In genomic region chr3:13877911-13878710, GRCh38 we compare ENCODE assay signal across 9 cellular contexts. TPM values are rescaled to one million over a fixed set of nuclear protein-coding genes. Genes with fewer than 3 reads are reported as not detected.
DNase-seq lines count a peak whose midpoint lies in the region; ATAC-seq, FAIRE-seq and TF ChIP-seq lines count a peak whose summit lies in the region.
"Had no signal": no experiment of that assay in that cellular context is flagged by ENCODE, and none has a peak within 500 bp of the region (broad histone marks: within the 10 kb centered on the region; RNA-seq: fewer than 3 reads in every experiment).

No MANE protein-coding gene starts in this region.

- H3K4me1 ChIP-seq in cardiac muscle cell (ENCODE audit: low read depth) (peaks cover 3% of the 10 kb centered on the region), astrocyte (ENCODE audit: insufficient read depth, low read length) (no peaks in the 10 kb centered on the region), HepG2 (ENCODE audit: insufficient read depth, low read length) (no peaks in the 10 kb centered on the region), kidney (ENCODE audit: control insufficient read depth in 1 of 2, insufficient read depth in 1 of 2, low read depth in 1 of 2, low read length in 2 of 2) (peaks cover 0 to 9% of the 10 kb centered on the region in 2 donors)

- peak in 1 of 2 donors; percentile 42 for DNase-seq in cardiac muscle cell (ENCODE audit: low read depth in 1 of 2, low spot score in 1 of 2)
- DNase-seq in left ventricle myocardium superior: no peak
- no peak for DNase-seq in astrocyte (ENCODE audit: low read depth)
- no peak for DNase-seq in HepG2 (ENCODE audit: low spot score)
- DNase-seq in type B pancreatic cell (ENCODE audit: extremely low spot score, unreplicated experiment): no peak
- no peak for DNase-seq in GM10248 (ENCODE audit: extremely low spot score)
- DNase-seq in kidney: no peak

- peak overlapping the region; percentile 18 for H3K4me3 ChIP-seq in cardiac muscle cell
- H3K4me3 ChIP-seq in astrocyte (ENCODE audit: insufficient read depth, low read depth, low read length): no peak overlapping the region
- no peak overlapping the region for H3K4me3 ChIP-seq in HepG2 (replicated peaks in 1 of 3; ENCODE audit: insufficient read depth in 1 of 3, low read depth in 2 of 3, low read length in 3 of 3)
- H3K4me3 ChIP-seq in kidney (ENCODE audit: low read length in 2 of 2): no peak overlapping the region

- no peak for TF ChIP-seq EP300 in HepG2 (IDR thresholded peaks at IDR 0.05; ENCODE audit: low read depth in 2 of 2, low read length in 2 of 2)
- TF ChIP-seq EP300 in HepG2 (CRISPR knock-in tag; IDR thresholded peaks at IDR 0.05; ENCODE audit: borderline replicate concordance): no peak

- H2AFZ ChIP-seq in astrocyte (ENCODE audit: low read depth, low read length): no peak overlapping the region
- no peak overlapping the region for H2AFZ ChIP-seq in HepG2 (ENCODE audit: low read length)

- H3K27ac Mint-ChIP-seq in astrocyte (ENCODE audit: unreplicated experiment): no peak overlapping the region
- no peak overlapping the region for H3K27ac Mint-ChIP-seq in type B pancreatic cell

- H3K27me3 ChIP-seq in cardiac muscle cell (peaks cover 100% of the 10 kb centered on the region), astrocyte (ENCODE audit: insufficient read depth, low read length) (peaks cover 68% of the 10 kb centered on the region), HepG2 (ENCODE audit: control insufficient read depth in 1 of 2, insufficient read depth in 2 of 2, low read length in 2 of 2) (peaks cover 8 to 77% of the 10 kb centered on the region in 2 experiments; a peak in 4 of 5 replicates)

- H3K9me3 ChIP-seq in cardiac muscle cell (ENCODE audit: low read depth) (no peaks in the 10 kb centered on the region), astrocyte (ENCODE audit: insufficient read depth, low read depth, low read length) (peaks cover 4% of the 10 kb centered on the region), HepG2 (ENCODE audit: low read length) (no peaks in the 10 kb centered on the region), kidney (ENCODE audit: control insufficient read depth in 1 of 2, low read length in 2 of 2) (no peaks in the 10 kb centered on the region)

- H3K27ac ChIP-seq in cardiac muscle cell: no peak overlapping the region
- no peak overlapping the region for H3K27ac ChIP-seq in astrocyte (ENCODE audit: low read depth, low read length)
- no peak overlapping the region for H3K27ac ChIP-seq in HepG2 (ENCODE audit: extremely low read length, insufficient read depth, low read length)
- no peak overlapping the region for H3K27ac ChIP-seq in kidney (ENCODE audit: low read depth in 2 of 2, low read length in 2 of 2)

- H4K20me1 ChIP-seq in astrocyte (ENCODE audit: insufficient read depth, low read length) (no peaks in the 10 kb centered on the region), HepG2 (ENCODE audit: insufficient read depth, low read length) (no peaks in the 10 kb centered on the region; the same call in 1 of the 2 replicates)

- WGBS in HepG2 (ENCODE audit: low lambda C conversion rate): 4% methylated on average over 34 of the region's 66 CpGs

- in situ Hi-C loops in HepG2 (cut with HindIII; ENCODE audit: extremely low pct_ligation_motif_present, low pct_unique_long_range_greater_than_20kb): no loop called here

- H3K79me2 ChIP-seq in astrocyte (ENCODE audit: insufficient read depth, low read length) (no peaks in the 10 kb centered on the region), HepG2 (ENCODE audit: insufficient read depth, low read length) (no peaks in the 10 kb centered on the region)

- BruUV-seq in HepG2 (replicated peaks; lab: Mats Ljungman, UMichigan): no TSS peak

- H3K4me2 ChIP-seq in astrocyte (ENCODE audit: low read length) (peak overlapping the region; percentile 3), HepG2 (ENCODE audit: low read depth, low read length) (no peak overlapping the region)

- CTCF ChIA-PET in HepG2 (lab: Yijun Ruan, JAX; ENCODE audit: low intra/inter-chr PET ratio, low total read pairs) (no interaction called here), GM10248 (lab: Yijun Ruan, JAX) (no interaction called here)

- FAIRE-seq in astrocyte (lab: Jason Lieb, UNC): no peak
- no peak for FAIRE-seq in HepG2 (lab: Jason Lieb, UNC)
- FAIRE-seq in kidney (lab: Jason Lieb, UNC): no peak

- H3K9me3 Mint-ChIP-seq in astrocyte (ENCODE audit: unreplicated experiment) (peaks cover 6% of the 10 kb centered on the region), type B pancreatic cell (no peaks in the 10 kb centered on the region)

- intact Hi-C loops in left ventricle myocardium superior (cut with micrococcal nuclease): no loop called here
- intact Hi-C loops in HepG2 (cut with micrococcal nuclease; ENCODE audit: unreplicated experiment): no loop called here
- intact Hi-C loops in kidney (cut with DNase I): no loop called here

- H3K4me1 Mint-ChIP-seq in astrocyte (ENCODE audit: low read depth, unreplicated experiment) (no peaks in the 10 kb centered on the region), type B pancreatic cell (ENCODE audit: unreplicated experiment) (no peaks in the 10 kb centered on the region)

- no peak for ATAC-seq in left ventricle myocardium superior
- peak; percentile 52 for ATAC-seq in HepG2
- no peak for ATAC-seq in HG02885 (IDR thresholded peaks at IDR 0.05; ENCODE audit: poor library complexity, unreplicated experiment)

- TF ChIP-seq RAD21 in HepG2 (CRISPR knock-in tag; IDR thresholded peaks at IDR 0.05): no peak

- H3K36me3 Mint-ChIP-seq in astrocyte (ENCODE audit: low read depth, unreplicated experiment): peaks cover 2% of the 10 kb centered on the region
- H3K36me3 Mint-ChIP-seq in type B pancreatic cell: no peaks in the 10 kb centered on the region

- H3K9ac ChIP-seq in astrocyte (ENCODE audit: low read length) (no peak overlapping the region), HepG2 (ENCODE audit: insufficient read depth, low read depth, low read length) (no peak overlapping the region), kidney (ENCODE audit: low read length in 2 of 2) (no peak overlapping the region)

- TF ChIP-seq CTCF in cardiac muscle cell (IDR thresholded peaks at IDR 0.05; ENCODE audit: low read depth, low read length) (no peak), astrocyte (IDR thresholded peaks at IDR 0.05; ENCODE audit: insufficient read depth, low read depth, low read length) (no peak), HepG2 (CRISPR knock-in tag; IDR thresholded peaks at IDR 0.05) (no peak), type B pancreatic cell (conservative IDR thresholded peaks at IDR 0.05) (no peak), GM10248 (IDR thresholded peaks at IDR 0.05; ENCODE audit: control extremely low read depth, extremely low read depth, low read depth, missing control alignments) (no peak), kidney (IDR thresholded peaks at IDR 0.05; ENCODE audit: borderline replicate concordance, extremely low read depth, insufficient read depth) (no peak)

- POLR2A ChIA-PET in HepG2 (lab: Yijun Ruan, JAX) (no interaction called here), GM10248 (lab: Yijun Ruan, JAX) (no interaction called here)

- no peaks in the 10 kb centered on the region for H3K36me3 ChIP-seq in cardiac muscle cell
- no peaks in the 10 kb centered on the region for H3K36me3 ChIP-seq in astrocyte (ENCODE audit: insufficient read depth, low read length)
- no peaks in the 10 kb centered on the region for H3K36me3 ChIP-seq in HepG2 (replicated peaks in 1 of 2; ENCODE audit: control insufficient read depth in 1 of 2, insufficient read depth in 2 of 2, low read length in 2 of 2)
- no peaks in the 10 kb centered on the region for H3K36me3 ChIP-seq in kidney (ENCODE audit: control insufficient read depth in 1 of 2, insufficient read depth in 2 of 2, low read length in 2 of 2)

- no peak for TF ChIP-seq POLR2A in HepG2 (IDR thresholded peaks at IDR 0.05; ENCODE audit: insufficient read depth in 1 of 2, low read depth in 2 of 2, low read length in 2 of 2)

- H3K27me3 Mint-ChIP-seq in astrocyte (ENCODE audit: low read depth, unreplicated experiment): peaks cover 79% of the 10 kb centered on the region
- H3K27me3 Mint-ChIP-seq in type B pancreatic cell: peaks cover 89% of the 10 kb centered on the region

- H3K4me3 Mint-ChIP-seq in astrocyte (ENCODE audit: unreplicated experiment) (peak overlapping the region; percentile 72), type B pancreatic cell (peak overlapping the region; percentile 89)

TF ChIP-seq in HepG2, 621 proteins besides CTCF, POLR2A, EP300 and RAD21 (continues in another document):
- TF ChIP-seq HNRNPLL (IDR thresholded peaks at IDR 0.05; ENCODE audit: low read depth, low read length, poor library complexity, severe bottlenecking) (peak; percentile 87), NCOR1 (IDR thresholded peaks at IDR 0.05; ENCODE audit: borderline replicate concordance, low read length) (no peak), ZNF768 (CRISPR knock-in tag; IDR thresholded peaks at IDR 0.05) (no peak), ZNF101 (CRISPR knock-in tag; IDR thresholded peaks at IDR 0.05; ENCODE audit: borderline replicate concordance, low read depth) (no peak)

RNA-seq across cellular contexts. Expression of gene WNT7A, which starts 1.8 kb away (rescaled TPM):
- total RNA-seq in cardiac muscle cell: not detected in 2 replicates
- polyA plus RNA-seq in cardiac muscle cell: not detected in 2 replicates
- not detected for total RNA-seq in left ventricle myocardium superior
- total RNA-seq in astrocyte: 0.46 and 1.7 TPM in 2 replicates
- not detected in 2 replicates for total RNA-seq in HepG2 (2016; rRNA removed; fragmentation: Illumina TruSeq; extraction: Trizol)
- total RNA-seq in HepG2 (2016; cell fraction: cytosol; rRNA removed; fragmentation: Illumina TruSeq; extraction: Trizol; ENCODE audit: low read depth): not detected in 2 replicates
- not detected in 2 replicates for total RNA-seq in HepG2 (2016; cell fraction: insoluble cytoplasmic fraction; rRNA removed; fragmentation: Illumina TruSeq; extraction: Trizol)
- total RNA-seq in HepG2 (2016; cell fraction: membrane; rRNA removed; fragmentation: Illumina TruSeq; extraction: Trizol): not detected in 2 replicates
- not detected in 2 replicates for total RNA-seq in HepG2 (2016; cell fraction: nucleus; rRNA removed; fragmentation: Illumina TruSeq; extraction: Trizol)
- not detected in 2 replicates for polyA plus RNA-seq in HepG2 (2011; rRNA removed)
- not detected in 2 replicates for polyA plus RNA-seq in HepG2 (2011; cell fraction: cytosol; rRNA removed)
- not detected in 2 replicates for polyA plus RNA-seq in HepG2 (2011; cell fraction: nucleus; rRNA removed)
- polyA plus RNA-seq in HepG2 (2012): not detected in 2 replicates
- polyA plus RNA-seq in HepG2 (2016; cell fraction: cytosol; fragmentation: Illumina TruSeq; extraction: Trizol; ENCODE audit: low read depth): not detected in 2 replicates
- not detected in 2 replicates for polyA plus RNA-seq in HepG2 (2016; cell fraction: insoluble cytoplasmic fraction; fragmentation: Illumina TruSeq; extraction: Trizol; ENCODE audit: low read depth)
- not detected in 2 replicates for polyA plus RNA-seq in HepG2 (2016; cell fraction: membrane; fragmentation: Illumina TruSeq; extraction: Trizol; ENCODE audit: low read depth)
- not detected in 2 replicates for polyA plus RNA-seq in HepG2 (2016; cell fraction: nucleus; fragmentation: Illumina TruSeq; extraction: Trizol; ENCODE audit: insufficient read depth, low read depth)
- 0.10 TPM in 1 of 2 replicates, not detected in the other for polyA minus RNA-seq in HepG2 (2011; rRNA and poly(A)+ RNA removed; ENCODE audit: low replicate concordance)
- polyA minus RNA-seq in HepG2 (2011; cell fraction: cytosol; rRNA and poly(A)+ RNA removed): not detected in 2 replicates
- polyA minus RNA-seq in HepG2 (2011; cell fraction: nucleus; rRNA and poly(A)+ RNA removed): not detected in 2 replicates
- 3.4 and 15.1 TPM in 2 replicates for total RNA-seq in type B pancreatic cell (ENCODE audit: low replicate concordance)
- 3.3 TPM for total RNA-seq in kidney
- polyA plus RNA-seq in kidney (ENCODE audit: insufficient read depth, low read depth, low replicate concordance): 0.13 TPM
- total RNA-seq: lung microvascular endothelial cell had no signal
